Comparison of ENCODE assay signal across 9 cellular contexts in the genomic region with DNA sequence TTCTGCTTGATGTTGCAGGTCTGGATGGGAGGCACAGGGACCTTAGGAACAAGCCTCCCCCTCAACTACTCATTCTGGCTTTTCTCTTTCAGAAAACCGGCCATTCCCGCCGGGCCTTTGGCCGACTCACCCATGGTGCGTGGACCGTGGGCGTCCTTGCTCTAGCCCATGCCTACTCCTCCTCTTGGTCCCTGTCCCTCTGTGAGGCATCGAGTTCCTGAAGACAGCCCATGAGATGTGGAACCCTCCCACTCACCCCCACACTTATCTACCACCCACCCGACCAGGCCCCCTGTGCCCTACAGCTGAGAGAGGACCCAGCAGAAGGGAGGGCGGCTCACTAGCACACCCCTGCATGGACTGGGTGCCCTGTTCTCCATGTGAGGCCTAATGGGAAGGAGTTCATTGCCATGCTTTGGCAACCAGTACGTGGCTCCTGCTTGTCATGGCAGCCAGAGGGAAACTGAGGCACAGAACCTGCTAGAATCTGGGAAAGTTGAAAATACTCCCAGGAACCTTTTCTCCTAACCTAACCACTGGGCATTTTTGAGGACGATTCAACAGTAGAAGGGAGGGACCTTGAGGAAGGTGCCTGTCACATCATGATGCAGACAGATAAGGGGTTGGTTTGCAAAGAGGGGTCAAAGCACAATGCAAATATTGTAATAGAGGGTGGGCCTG. TPM values are rescaled to one million over a fixed set of nuclear protein-coding genes. Genes with fewer than 3 reads are reported as not detected.
DNase-seq lines count a peak whose midpoint lies in the region; ATAC-seq and TF ChIP-seq lines count a peak whose summit lies in the region.
"Had no signal": no experiment of that assay in that cellular context is flagged by ENCODE, and none has a peak within 500 bp of the region (broad histone marks: within the 10 kb centered on the region; RNA-seq: fewer than 3 reads in every experiment).

No MANE protein-coding gene starts in this region.

- H2AFZ ChIP-seq in DND-41 (ENCODE audit: low read depth, low read length) = no peak overlapping the region

- peaks cover 9% of the 10 kb centered on the region for H3K27me3 ChIP-seq in DND-41 (ENCODE audit: insufficient read depth, low read length, poor library complexity)
- H3K27me3 ChIP-seq in gastroesophageal sphincter = peaks cover 25% of the 10 kb centered on the region
- no peaks in the 10 kb centered on the region for H3K27me3 ChIP-seq in skeletal muscle satellite cell (ENCODE audit: control insufficient read depth, insufficient read depth, low read length)

- DNase-seq in DND-41 (no peak), dermis blood vessel endothelial cell (no peak)
- no peak for DNase-seq in effector CD8-positive, alpha-beta T cell (lab: John Stamatoyannopoulos, UW)
- DNase-seq: activated naive CD4-positive, alpha-beta T cell had no signal

- TF ChIP-seq POLR2A in gastroesophageal sphincter (IDR thresholded peaks at IDR 0.05) = no peak

- no peaks in the 10 kb centered on the region for H4K20me1 ChIP-seq in DND-41 (ENCODE audit: insufficient read depth, low read length)

- H3K9ac ChIP-seq in DND-41 (ENCODE audit: low read depth, low read length) (peak overlapping the region; percentile 70; the same call in 1 of the 2 replicates), skeletal muscle satellite cell (ENCODE audit: low read depth, low read length) (no peak overlapping the region)

- H3K27ac ChIP-seq in DND-41 (ENCODE audit: low read length) = no peak overlapping the region
- H3K27ac ChIP-seq in gastroesophageal sphincter = peak overlapping the region; percentile 93 to 99 (median 98)

- H3K4me1 ChIP-seq in DND-41 (ENCODE audit: insufficient read depth, low read length) (peaks cover 17% of the 10 kb centered on the region), gastroesophageal sphincter (peaks cover 0 to 97% (median 6%) of the 10 kb centered on the region in 3 donors), skeletal muscle satellite cell (ENCODE audit: control insufficient read depth, insufficient read depth, low read length) (peaks cover 40% of the 10 kb centered on the region)

- H3K4me2 ChIP-seq in DND-41 (ENCODE audit: insufficient read depth, low read length) (peak overlapping the region; percentile 97), skeletal muscle satellite cell (ENCODE audit: low read length) (peak overlapping the region; percentile 79)

- ATAC-seq in DND-41 (ENCODE audit: insufficient read depth, low read depth) = no peak
- ATAC-seq in gastroesophageal sphincter = no peak
- no peak for ATAC-seq in HG02759 (IDR thresholded peaks at IDR 0.05; ENCODE audit: unreplicated experiment)

- 40% methylated on average over 1 of the region's 12 CpGs; no CpG with 5 or more reads in 1 of the 2 donors for WGBS in gastroesophageal sphincter (ENCODE audit: low coverage in 1 of 2), 2 donors

- TF ChIP-seq EP300 in gastroesophageal sphincter (IDR thresholded peaks at IDR 0.05) = no peak

- TF ChIP-seq CTCF in DND-41 (IDR thresholded peaks at IDR 0.05; ENCODE audit: borderline replicate concordance, extremely low read depth, low read length, poor library complexity, severe bottlenecking) (no peak), WI38 (IDR thresholded peaks at IDR 0.05; ENCODE audit: low read depth, low read length) (no peak), gastroesophageal sphincter (IDR thresholded peaks at IDR 0.05) (no peak)

- H3K9me3 ChIP-seq in DND-41 (ENCODE audit: insufficient read depth, low read length, severe bottlenecking) = no peaks in the 10 kb centered on the region
- no peaks in the 10 kb centered on the region for H3K9me3 ChIP-seq in gastroesophageal sphincter
- H3K9me3 ChIP-seq in skeletal muscle satellite cell (replicated peaks; ENCODE audit: low read length) = no peaks in the 10 kb centered on the region

- no peaks in the 10 kb centered on the region for H3K79me2 ChIP-seq in DND-41 (ENCODE audit: insufficient read depth, low read length)

- H3K4me3 ChIP-seq in DND-41 (ENCODE audit: low read depth in 1 of 2, low read length in 2 of 2) = peak overlapping the region in 1 of 2 experiments; percentile 66; a peak in 2 of 4 replicates
- peak overlapping the region; percentile 60 for H3K4me3 ChIP-seq in WI38 (ENCODE audit: low read depth, low read length)
- H3K4me3 ChIP-seq in gastroesophageal sphincter = peak overlapping the region; percentile 84 to 91
- H3K4me3 ChIP-seq in skeletal muscle satellite cell (ENCODE audit: low read length) = peak overlapping the region; percentile 71

- H3K36me3 ChIP-seq in DND-41 (ENCODE audit: insufficient read depth, low read length) (no peaks in the 10 kb centered on the region; the same call in 1 of the 2 replicates), gastroesophageal sphincter (peaks cover 0 to under 1% of the 10 kb centered on the region in 2 donors), skeletal muscle satellite cell (ENCODE audit: insufficient read depth, low read length) (no peaks in the 10 kb centered on the region)

RNA-seq across cellular contexts. Expression of gene SPEG, which starts 8.5 kb away (rescaled TPM):
- total RNA-seq in gastroesophageal sphincter = 100 to 1,000 TPM in 3 of 4 donors, 10 to 100 TPM in 1; 90.2 to 307 (median 214) TPM
- total RNA-seq in skeletal muscle satellite cell (2012; rRNA removed) = 9.6 and 11.4 TPM in 2 replicates
- total RNA-seq in dermis blood vessel endothelial cell = 0.09 and 1.7 TPM in 2 replicates

RNA-seq across cellular contexts. Expression of gene DES, which starts 25.0 kb away (rescaled TPM):
- total RNA-seq in gastroesophageal sphincter (over 10,000 TPM; 10,852 to 31,720 (median 15,007) TPM), dermis blood vessel endothelial cell (not detected in 2 replicates)
- 73.8 and 446 TPM in 2 replicates for total RNA-seq in skeletal muscle satellite cell (2012; rRNA removed)
- total RNA-seq: glomerular endothelial cell had no signal

RNA-seq across cellular contexts. Expression of gene DNPEP, which starts 55.4 kb away (rescaled TPM):
- total RNA-seq in gastroesophageal sphincter (10 to 100 TPM; 37.8 to 76.9 (median 59.2) TPM), dermis blood vessel endothelial cell (54.1 and 67.7 TPM in 2 replicates)
- 69.5 and 79.3 TPM in 2 replicates for total RNA-seq in skeletal muscle satellite cell (2012; rRNA removed)

RNA-seq across cellular contexts. Expression of gene GMPPA, which starts 55.5 kb away (rescaled TPM):
- total RNA-seq in gastroesophageal sphincter (10 to 100 TPM; 11.3 to 26.4 (median 14.2) TPM), dermis blood vessel endothelial cell (33.4 and 34.5 TPM in 2 replicates)
- 51.2 and 71.9 TPM in 2 replicates for total RNA-seq in skeletal muscle satellite cell (2012; rRNA removed)

Comparison
In these comparisons a context has a peak if more than half of its experiments do, and no peak if none do; other contexts are left out.
1. RNA of gene SPEG, which starts 8.5 kb away (total RNA-seq): 90.2 to 307 TPM in gastroesophageal sphincter; 0.09 to 1.7 TPM in dermis blood vessel endothelial cell; every median in the first group is over 10 times any median in the second.
2. RNA of gene DES, which starts 25.0 kb away (total RNA-seq): 10,852 to 31,720 TPM in gastroesophageal sphincter; not detected in dermis blood vessel endothelial cell; every median in the first group is over 1,000 times any median in the second.